25 cellular contexts compared by ENCODE assay signal in genomic region chr1:2110191-2110737, GRCh38.
DNase-seq lines count a peak whose midpoint lies in the region; ATAC-seq and TF ChIP-seq lines count a peak whose summit lies in the region.
"Had no signal": no experiment of that assay in that cellular context is flagged by ENCODE, and none has a peak within 500 bp of the region (broad histone marks: within the 10 kb centered on the region; RNA-seq: fewer than 3 reads in every experiment).

No MANE protein-coding gene starts in this region.

- 89 to 93% (median 91%) methylated on average over 16 to 18 of the region's 18 CpGs for WGBS in heart left ventricle, 4 donors

- H3K36me3 Mint-ChIP-seq in chondrocyte (ENCODE audit: low read depth): no peaks in the 10 kb centered on the region
- H3K36me3 Mint-ChIP-seq in activated CD4-positive, alpha-beta T cell treated with anti-CD3 and anti-CD28 coated beads, Interleukin-2, amount 10 ng/mL, durations not matched to agents 24 days and 14 days (ENCODE audit: low read depth): no peaks in the 10 kb centered on the region
- H3K36me3 Mint-ChIP-seq: CD4-positive, alpha-beta memory T cell had no signal

- H3K9me3 Mint-ChIP-seq in chondrocyte (ENCODE audit: low read depth): no peaks in the 10 kb centered on the region
- H3K9me3 Mint-ChIP-seq in activated CD4-positive, alpha-beta T cell treated with anti-CD3 and anti-CD28 coated beads, Interleukin-2, amount 10 ng/mL, durations not matched to agents 24 days and 14 days: no peaks in the 10 kb centered on the region
- H3K9me3 Mint-ChIP-seq: CD4-positive, alpha-beta memory T cell; GM23338; HFFc6 had no signal

- no peak for TF ChIP-seq POLR2A in heart left ventricle (IDR thresholded peaks at IDR 0.05)

- no peaks in the 10 kb centered on the region for H3K4me1 ChIP-seq in heart left ventricle
- peaks cover 4% of the 10 kb centered on the region for H3K4me1 ChIP-seq in lower lobe of right lung
- H3K4me1 ChIP-seq: HAP-1 had no signal

- TF ChIP-seq CTCF in heart left ventricle (IDR thresholded peaks at IDR 0.05): no peak
- no peak for TF ChIP-seq CTCF in chondrocyte (IDR thresholded peaks at IDR 0.05)
- no peak for TF ChIP-seq CTCF in lower lobe of right lung (IDR thresholded peaks at IDR 0.05)

- no peaks in the 10 kb centered on the region for H3K9me3 ChIP-seq in heart left ventricle
- no peaks in the 10 kb centered on the region for H3K9me3 ChIP-seq in lower lobe of right lung
- H3K9me3 ChIP-seq: HAP-1, MG63 had no signal

- intact Hi-C loops in heart left ventricle (cut with DNase I): no loop called here
- intact Hi-C loops in cardiac septum (cut with DNase I): no loop called here
- intact Hi-C loops in lower lobe of right lung (cut with DNase I): no loop called here
- intact Hi-C loops in activated CD4-positive, alpha-beta T cell treated with anti-CD3 and anti-CD28 coated beads, Interleukin-2, amount 10 ng/mL, durations not matched to agents 24 days and 14 days (cut with micrococcal nuclease): no loop called here

- no peak overlapping the region for H3K27ac ChIP-seq in heart left ventricle
- no peak overlapping the region for H3K27ac ChIP-seq in lower lobe of right lung

- H3K27me3 ChIP-seq in heart left ventricle (no peaks in the 10 kb centered on the region), lower lobe of right lung (ENCODE audit: low read depth) (no peaks in the 10 kb centered on the region)

- DNase-seq in heart left ventricle (peak in 3 of 5 donors; percentile 2 to 35 (median 17)), cardiac septum (ENCODE audit: low spot score) (no peak), chondrocyte (ENCODE audit: low spot score) (peak; percentile 75), lower lobe of right lung (peak; percentile 27), SIG-M5 (lab: John Stamatoyannopoulos, UW) (no peak)
- DNase-seq in activated CD4-positive, alpha-beta T cell treated with anti-CD3 and anti-CD28 coated beads, Interleukin-2, amount 10 ng/mL, durations not matched to agents 24 days and 14 days: no peak
- DNase-seq: CD4-positive, alpha-beta memory T cell; COR-L47; GDM1; HFFc6; IMR-90; KG1; MG63; NCI-H1105 treated with DMSO at 0.1 percent for 48 hours; NCI-H146; NCI-H2029; NCI-H446; NCI-H524 treated with DMSO at 0.1 percent for 48 hours; NCI-H82; NK-92 treated with Interleukin-12 subunit alpha and Interleukin-12 subunit beta, amount 100 ng/mL, for 24 hours; PC-3 had no signal

- no peaks in the 10 kb centered on the region for H3K4me1 Mint-ChIP-seq in chondrocyte (ENCODE audit: low read depth)
- no peaks in the 10 kb centered on the region for H3K4me1 Mint-ChIP-seq in activated CD4-positive, alpha-beta T cell treated with anti-CD3 and anti-CD28 coated beads, Interleukin-2, amount 10 ng/mL, durations not matched to agents 24 days and 14 days

- H3K27me3 Mint-ChIP-seq in chondrocyte (ENCODE audit: low read depth): peaks cover 9% of the 10 kb centered on the region
- H3K27me3 Mint-ChIP-seq in activated CD4-positive, alpha-beta T cell treated with anti-CD3 and anti-CD28 coated beads, Interleukin-2, amount 10 ng/mL, durations not matched to agents 24 days and 14 days: no peaks in the 10 kb centered on the region
- H3K27me3 Mint-ChIP-seq: CD4-positive, alpha-beta memory T cell had no signal

- no peak overlapping the region for H3K4me3 Mint-ChIP-seq in chondrocyte (ENCODE audit: unreplicated experiment)
- no peak overlapping the region for H3K4me3 Mint-ChIP-seq in activated CD4-positive, alpha-beta T cell treated with anti-CD3 and anti-CD28 coated beads, Interleukin-2, amount 10 ng/mL, durations not matched to agents 24 days and 14 days
- H3K4me3 Mint-ChIP-seq: CD4-positive, alpha-beta memory T cell; GM23338; HFFc6 had no signal

- ATAC-seq in heart left ventricle (no peak), lower lobe of right lung (no peak), HG03521 (IDR thresholded peaks at IDR 0.05; ENCODE audit: unreplicated experiment) (no peak)
- ATAC-seq: GM12878, GM23338, PC-3 had no signal

- H3K36me3 ChIP-seq in heart left ventricle: no peaks in the 10 kb centered on the region
- peaks cover 6% of the 10 kb centered on the region for H3K36me3 ChIP-seq in lower lobe of right lung
- H3K36me3 ChIP-seq: HAP-1, MG63 had no signal

- no peak overlapping the region for H3K27ac Mint-ChIP-seq in chondrocyte (ENCODE audit: unreplicated experiment)
- H3K27ac Mint-ChIP-seq in activated CD4-positive, alpha-beta T cell treated with anti-CD3 and anti-CD28 coated beads, Interleukin-2, amount 10 ng/mL, durations not matched to agents 24 days and 14 days: no peak overlapping the region
- H3K27ac Mint-ChIP-seq: CD4-positive, alpha-beta memory T cell; GM23338; HFFc6 had no signal

- H3K4me3 ChIP-seq in heart left ventricle: no peak overlapping the region
- H3K4me3 ChIP-seq in lower lobe of right lung: no peak overlapping the region
- H3K4me3 ChIP-seq: GM12878, GM23338, HAP-1, MG63 had no signal

Comparison
In these comparisons a context has a peak if more than half of its experiments do, and no peak if none do; other contexts are left out.
1. DNase-seq: peak in heart left ventricle (3 of 5), chondrocyte (single experiment) and lower lobe of right lung (single experiment); none in cardiac septum (single experiment), SIG-M5 (single experiment) and activated CD4-positive, alpha-beta T cell treated with anti-CD3 and anti-CD28 coated beads, Interleukin-2, amount 10 ng/mL, durations not matched to agents 24 days and 14 days (single experiment).